Comparison of ENCODE assay signal across 1 cellular context in the genomic region with DNA sequence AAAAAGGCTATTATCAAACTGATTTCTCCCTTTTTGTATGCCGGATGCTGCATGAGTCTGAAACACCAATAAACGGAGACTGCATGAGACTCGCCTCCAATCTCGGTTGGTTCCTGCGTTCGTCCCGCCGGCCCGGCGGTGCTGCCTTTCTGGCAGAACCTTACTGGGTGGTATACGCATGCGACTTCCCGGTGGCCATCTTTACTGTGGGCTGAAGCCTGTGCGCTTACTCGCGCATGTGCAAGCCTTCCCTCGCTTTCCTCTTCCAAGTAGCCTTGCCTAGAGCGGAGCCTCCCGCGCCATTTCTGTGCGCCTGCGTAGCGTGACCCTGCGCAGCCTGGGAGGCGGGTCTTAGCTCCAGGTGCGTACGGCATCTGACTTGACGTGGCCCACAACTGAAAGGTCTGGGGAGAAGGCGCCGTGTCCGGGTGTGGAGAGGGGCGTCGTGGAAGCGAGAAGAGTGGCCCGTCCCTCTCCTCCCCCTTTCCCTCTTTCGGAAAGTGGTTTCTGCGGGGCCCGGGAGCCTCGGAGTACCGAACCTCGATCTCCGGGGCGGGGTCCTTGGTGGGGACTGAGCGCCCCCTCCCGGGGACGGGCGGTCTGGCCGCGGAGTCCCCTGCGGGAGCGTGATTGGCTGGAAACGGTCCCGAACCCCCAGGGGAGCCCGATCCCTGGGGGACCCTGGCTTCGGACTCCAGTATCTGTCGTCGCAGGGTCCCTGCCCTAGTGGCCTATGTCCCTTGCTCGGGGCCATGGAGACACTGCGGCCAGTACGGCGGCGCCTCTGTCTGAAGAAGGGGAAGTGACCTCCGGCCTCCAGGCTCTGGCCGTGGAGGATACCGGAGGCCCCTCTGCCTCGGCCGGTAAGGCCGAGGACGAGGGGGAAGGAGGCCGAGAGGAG.
A peak's percentile ranks its signal among the peaks of the same experiment; 100 is the strongest.
TF ChIP-seq lines count a peak whose summit lies in the region.

Gene PAGR1 (plus strand): TSS at position 360 of the 901 bp plus-strand sequence. CDS start 374 bp downstream, at position 734.

TF ChIP-seq in HepG2, 621 proteins besides CTCF, POLR2A, EP300 and RAD21 (continued from another document and continues in another):
- TF ChIP-seq, protein P1, sequence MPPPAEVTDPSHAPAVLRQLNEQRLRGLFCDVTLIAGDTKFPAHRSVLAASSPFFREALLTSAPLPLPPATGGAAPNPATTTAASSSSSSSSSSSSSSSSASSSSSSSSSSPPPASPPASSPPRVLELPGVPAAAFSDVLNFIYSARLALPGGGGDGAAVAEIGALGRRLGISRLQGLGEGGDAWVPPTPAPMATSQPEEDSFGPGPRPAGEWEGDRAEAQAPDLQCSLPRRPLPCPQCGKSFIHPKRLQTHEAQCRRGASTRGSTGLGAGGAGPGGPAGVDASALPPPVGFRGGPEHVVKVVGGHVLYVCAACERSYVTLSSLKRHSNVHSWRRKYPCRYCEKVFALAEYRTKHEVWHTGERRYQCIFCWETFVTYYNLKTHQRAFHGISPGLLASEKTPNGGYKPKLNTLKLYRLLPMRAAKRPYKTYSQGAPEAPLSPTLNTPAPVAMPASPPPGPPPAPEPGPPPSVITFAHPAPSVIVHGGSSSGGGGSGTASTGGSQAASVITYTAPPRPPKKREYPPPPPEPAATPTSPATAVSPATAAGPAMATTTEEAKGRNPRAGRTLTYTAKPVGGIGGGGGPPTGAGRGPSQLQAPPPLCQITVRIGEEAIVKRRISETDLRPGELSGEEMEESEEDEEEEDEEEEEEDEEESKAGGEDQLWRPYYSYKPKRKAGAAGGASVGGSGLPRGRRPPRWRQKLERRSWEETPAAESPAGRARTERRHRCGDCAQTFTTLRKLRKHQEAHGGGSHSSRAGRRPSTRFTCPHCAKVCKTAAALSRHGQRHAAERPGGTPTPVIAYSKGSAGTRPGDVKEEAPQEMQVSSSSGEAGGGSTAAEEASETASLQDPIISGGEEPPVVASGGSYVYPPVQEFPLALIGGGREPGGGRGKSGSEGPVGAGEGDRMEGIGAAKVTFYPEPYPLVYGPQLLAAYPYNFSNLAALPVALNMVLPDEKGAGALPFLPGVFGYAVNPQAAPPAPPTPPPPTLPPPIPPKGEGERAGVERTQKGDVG (CRISPR knock-in tag; IDR thresholded peaks at IDR 0.05; ENCODE audit: borderline replicate concordance), result no peak
- TF ChIP-seq ZNF574 (CRISPR knock-in tag; IDR thresholded peaks at IDR 0.05) (peak; percentile 99), TEAD3 (CRISPR knock-in tag; optimal IDR thresholded peaks at IDR 0.05; ENCODE audit: borderline replicate concordance) (peak; percentile 17), KAT2B (IDR thresholded peaks at IDR 0.05; ENCODE audit: borderline replicate concordance, low read depth, low read length) (no peak), ZNF792 (CRISPR knock-in tag; IDR thresholded peaks at IDR 0.05) (peak; percentile 72), ZNF670 (CRISPR knock-in tag; IDR thresholded peaks at IDR 0.05; ENCODE audit: borderline replicate concordance) (0 out of 2 replicates have a peak, but pooled peaks have one; percentile 53), ZNF230 (CRISPR knock-in tag; IDR thresholded peaks at IDR 0.05) (peak; percentile 95), ARNT (IDR thresholded peaks at IDR 0.05) (no peak), ONECUT2 (CRISPR knock-in tag; IDR thresholded peaks at IDR 0.05) (no peak), MIER2 (CRISPR knock-in tag; IDR thresholded peaks at IDR 0.05) (no peak), SIX1 (CRISPR knock-in tag; IDR thresholded peaks at IDR 0.05; ENCODE audit: borderline replicate concordance) (0 out of 2 replicates have a peak, but pooled peaks have one; percentile 21), ZNF687 (CRISPR knock-in tag; IDR thresholded peaks at IDR 0.05) (peak; percentile 94), ADNP (CRISPR knock-in tag; IDR thresholded peaks at IDR 0.05) (no peak), ZNF180 (CRISPR knock-in tag; IDR thresholded peaks at IDR 0.05; ENCODE audit: borderline replicate concordance, low read depth) (0 out of 2 replicates have a peak, but pooled peaks have one; percentile 19), TAF1 (CRISPR knock-in tag; IDR thresholded peaks at IDR 0.05) (peak; percentile 87), DPF2 (CRISPR knock-in tag; IDR thresholded peaks at IDR 0.05; ENCODE audit: borderline replicate concordance, low read depth) (peak; percentile 3; the same call in 1 of the 2 replicates), ATM (IDR thresholded peaks at IDR 0.05; ENCODE audit: borderline replicate concordance) (no peak), ZBTB42 (CRISPR knock-in tag; IDR thresholded peaks at IDR 0.05) (0 out of 2 replicates have a peak, but pooled peaks have one; percentile 28), EEA1 (CRISPR knock-in tag; IDR thresholded peaks at IDR 0.05; ENCODE audit: borderline replicate concordance) (no peak; the same call in 1 of the 2 replicates), ERF (CRISPR knock-in tag; IDR thresholded peaks at IDR 0.05) (peak; percentile 96), ZNF562 (CRISPR knock-in tag; IDR thresholded peaks at IDR 0.05; ENCODE audit: borderline replicate concordance) (no peak), RAD51 (IDR thresholded peaks at IDR 0.05; ENCODE audit: borderline replicate concordance) (no peak), LRRFIP1 (CRISPR knock-in tag; conservative IDR thresholded peaks at IDR 0.05) (no peak), SOX6 (IDR thresholded peaks at IDR 0.05) (no peak), SOX6 (CRISPR knock-in tag; IDR thresholded peaks at IDR 0.05) (peak; percentile 65)
- TF ChIP-seq, protein P2, sequence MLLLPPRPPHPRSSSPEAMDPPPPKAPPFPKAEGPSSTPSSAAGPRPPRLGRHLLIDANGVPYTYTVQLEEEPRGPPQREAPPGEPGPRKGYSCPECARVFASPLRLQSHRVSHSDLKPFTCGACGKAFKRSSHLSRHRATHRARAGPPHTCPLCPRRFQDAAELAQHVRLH (CRISPR knock-in tag; IDR thresholded peaks at IDR 0.05; ENCODE audit: borderline replicate concordance, low read depth), result peak; percentile 81; the same call in 1 of the 2 replicates
- TF ChIP-seq, protein P3, sequence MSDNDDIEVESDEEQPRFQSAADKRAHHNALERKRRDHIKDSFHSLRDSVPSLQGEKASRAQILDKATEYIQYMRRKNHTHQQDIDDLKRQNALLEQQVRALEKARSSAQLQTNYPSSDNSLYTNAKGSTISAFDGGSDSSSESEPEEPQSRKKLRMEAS (IDR thresholded peaks at IDR 0.05), result peak; percentile 95
- TF ChIP-seq, protein P4, sequence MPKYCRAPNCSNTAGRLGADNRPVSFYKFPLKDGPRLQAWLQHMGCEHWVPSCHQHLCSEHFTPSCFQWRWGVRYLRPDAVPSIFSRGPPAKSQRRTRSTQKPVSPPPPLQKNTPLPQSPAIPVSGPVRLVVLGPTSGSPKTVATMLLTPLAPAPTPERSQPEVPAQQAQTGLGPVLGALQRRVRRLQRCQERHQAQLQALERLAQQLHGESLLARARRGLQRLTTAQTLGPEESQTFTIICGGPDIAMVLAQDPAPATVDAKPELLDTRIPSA (CRISPR knock-in tag; IDR thresholded peaks at IDR 0.05; ENCODE audit: borderline replicate concordance), result 0 out of 2 replicates have a peak, but pooled peaks have one; percentile 12
- TF ChIP-seq, protein P5, sequence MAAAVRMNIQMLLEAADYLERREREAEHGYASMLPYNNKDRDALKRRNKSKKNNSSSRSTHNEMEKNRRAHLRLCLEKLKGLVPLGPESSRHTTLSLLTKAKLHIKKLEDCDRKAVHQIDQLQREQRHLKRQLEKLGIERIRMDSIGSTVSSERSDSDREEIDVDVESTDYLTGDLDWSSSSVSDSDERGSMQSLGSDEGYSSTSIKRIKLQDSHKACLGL (CRISPR knock-in tag; IDR thresholded peaks at IDR 0.05), result peak; percentile 88
- TF ChIP-seq, protein P6, sequence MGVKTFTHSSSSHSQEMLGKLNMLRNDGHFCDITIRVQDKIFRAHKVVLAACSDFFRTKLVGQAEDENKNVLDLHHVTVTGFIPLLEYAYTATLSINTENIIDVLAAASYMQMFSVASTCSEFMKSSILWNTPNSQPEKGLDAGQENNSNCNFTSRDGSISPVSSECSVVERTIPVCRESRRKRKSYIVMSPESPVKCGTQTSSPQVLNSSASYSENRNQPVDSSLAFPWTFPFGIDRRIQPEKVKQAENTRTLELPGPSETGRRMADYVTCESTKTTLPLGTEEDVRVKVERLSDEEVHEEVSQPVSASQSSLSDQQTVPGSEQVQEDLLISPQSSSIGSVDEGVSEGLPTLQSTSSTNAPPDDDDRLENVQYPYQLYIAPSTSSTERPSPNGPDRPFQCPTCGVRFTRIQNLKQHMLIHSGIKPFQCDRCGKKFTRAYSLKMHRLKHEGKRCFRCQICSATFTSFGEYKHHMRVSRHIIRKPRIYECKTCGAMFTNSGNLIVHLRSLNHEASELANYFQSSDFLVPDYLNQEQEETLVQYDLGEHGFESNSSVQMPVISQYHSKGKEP (CRISPR knock-in tag; IDR thresholded peaks at IDR 0.05), result 0 out of 2 replicates have a peak, but pooled peaks have one; percentile 45
- TF ChIP-seq, protein P7, sequence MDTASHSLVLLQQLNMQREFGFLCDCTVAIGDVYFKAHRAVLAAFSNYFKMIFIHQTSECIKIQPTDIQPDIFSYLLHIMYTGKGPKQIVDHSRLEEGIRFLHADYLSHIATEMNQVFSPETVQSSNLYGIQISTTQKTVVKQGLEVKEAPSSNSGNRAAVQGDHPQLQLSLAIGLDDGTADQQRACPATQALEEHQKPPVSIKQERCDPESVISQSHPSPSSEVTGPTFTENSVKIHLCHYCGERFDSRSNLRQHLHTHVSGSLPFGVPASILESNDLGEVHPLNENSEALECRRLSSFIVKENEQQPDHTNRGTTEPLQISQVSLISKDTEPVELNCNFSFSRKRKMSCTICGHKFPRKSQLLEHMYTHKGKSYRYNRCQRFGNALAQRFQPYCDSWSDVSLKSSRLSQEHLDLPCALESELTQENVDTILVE (CRISPR knock-in tag; IDR thresholded peaks at IDR 0.05), result 0 out of 2 replicates have a peak, but pooled peaks have one; percentile 57
